Comparison of ENCODE assay signal across 35 cellular contexts in the genomic region with DNA sequence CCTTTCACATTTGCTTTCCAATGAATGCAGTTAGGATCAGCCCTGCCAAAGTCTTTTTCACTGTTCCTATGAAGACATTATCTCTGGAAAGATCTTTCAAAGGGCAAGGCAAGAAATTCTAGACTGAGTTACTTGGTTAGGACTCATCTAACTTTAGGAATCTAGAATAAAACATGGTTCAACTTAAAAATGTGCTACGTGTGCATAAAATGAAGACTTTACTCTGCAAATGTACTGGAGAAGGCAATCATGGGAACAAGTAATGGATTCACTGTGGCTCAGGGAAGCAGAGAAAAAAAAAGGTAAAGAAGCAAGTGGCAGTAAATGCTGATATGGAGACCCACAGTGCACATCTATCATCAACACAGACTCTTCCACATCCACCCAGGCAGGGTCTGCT.
"Had no signal": no experiment of that assay in that cellular context is flagged by ENCODE, and none has a peak within 500 bp of the region (broad histone marks: within the 10 kb centered on the region; RNA-seq: fewer than 3 reads in every experiment).

No MANE protein-coding gene starts in this region.

- H3K4me3 ChIP-seq: MG63 had no signal

- H3K9me3 ChIP-seq: MG63 had no signal

- H3K36me3 ChIP-seq: MG63 had no signal

- DNase-seq: MG63, MM.1S, MV-4-11, NCI-H1048, NCI-H1092, NCI-H1092 treated with DMSO at 0.1 percent for 48 hours, NCI-H1105, NCI-H1105 treated with DMSO at 0.1 percent for 48 hours, NCI-H1417, NCI-H1417 treated with DMSO at 0.1 percent for 48 hours, NCI-H1436, NCI-H1436 treated with DMSO at 0.1 percent for 48 hours, NCI-H146, NCI-H1694, NCI-H1694 treated with DMSO at 0.1 percent for 48 hours, NCI-H187, NCI-H187 treated with DMSO at 0.1 percent for 48 hours, NCI-H1930, NCI-H2029, NCI-H2029 treated with DMSO at 0.1 percent for 48 hours, NCI-H2081, NCI-H2081 treated with DMSO at 0.1 percent for 48 hours, NCI-H2107, NCI-H2171, NCI-H2171 treated with DMSO at 0.1 percent for 48 hours, NCI-H2227 treated with DMSO at 0.1 percent for 48 hours, NCI-H226, NCI-H345, NCI-H446, NCI-H446 treated with DMSO at 0.1 percent for 48 hours, NCI-H510A, NCI-H510A treated with DMSO at 0.1 percent for 48 hours, NCI-H524, NCI-H524 treated with DMSO at 0.1 percent for 48 hours, NCI-H526 had no signal

- H3K27me3 ChIP-seq: MG63 had no signal
